In the genomic region with DNA sequence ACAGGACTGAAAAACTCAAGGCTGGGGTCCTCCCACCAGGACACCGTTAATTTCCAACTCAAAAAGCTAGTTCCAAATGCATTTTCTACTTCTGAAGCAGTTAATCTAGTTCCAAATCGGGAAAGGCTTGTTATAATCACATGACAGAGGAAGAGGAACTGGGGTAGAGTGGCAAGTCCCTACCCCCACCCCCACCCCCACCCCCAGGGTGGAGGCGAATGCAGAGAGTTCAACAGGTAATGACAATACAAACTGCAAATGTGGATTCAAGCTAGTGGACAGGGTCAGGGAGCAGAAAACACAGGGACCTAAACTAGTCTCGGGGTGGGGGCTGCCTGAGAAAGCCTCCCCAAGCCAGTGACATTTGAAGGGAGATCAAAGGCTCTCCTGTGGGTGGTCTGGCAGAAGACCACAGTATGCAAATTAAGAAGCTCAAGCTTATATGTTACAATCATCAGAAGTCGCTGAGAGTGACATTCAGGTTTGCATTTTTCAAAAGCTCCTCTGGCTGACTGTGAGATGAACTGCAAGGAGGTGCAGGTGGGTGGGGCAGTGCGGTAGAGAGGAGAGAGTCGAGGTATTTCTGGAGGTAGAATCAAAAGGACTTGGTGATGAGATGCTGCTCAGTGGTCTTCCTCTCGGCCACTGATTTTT, we compare ENCODE assay signal across 1 cellular context.
TF ChIP-seq lines count a peak whose summit lies in the region.

No MANE protein-coding gene starts in this region.

TF ChIP-seq in K562, 482 proteins besides CTCF, POLR2A, EP300 and RAD21:
- no peak for TF ChIP-seq STAT6 (CRISPR knock-in tag; IDR thresholded peaks at IDR 0.05)
- peak; percentile 54; the same call in 1 of the 2 replicates for TF ChIP-seq SPI1 (IDR thresholded peaks at IDR 0.05; ENCODE audit: borderline replicate concordance, low read depth, low read length)
